Comparison of ENCODE assay signal across 20 cellular contexts in genomic region chr3:541328-541727, GRCh38.
"Had no signal": no experiment of that assay in that cellular context is flagged by ENCODE, and none has a peak within 500 bp of the region (broad histone marks: within the 10 kb centered on the region; RNA-seq: fewer than 3 reads in every experiment).

No MANE protein-coding gene starts in this region.

- H3K36me3 ChIP-seq: heart right ventricle, lower lobe of right lung, neutrophil, thoracic aorta, upper lobe of left lung had no signal

- H3K27me3 ChIP-seq: body of pancreas, neutrophil, upper lobe of left lung had no signal

- H3K4me1 ChIP-seq: body of pancreas, heart right ventricle, lower lobe of right lung, upper lobe of left lung had no signal

- H3K4me3 ChIP-seq: body of pancreas, heart right ventricle, lower lobe of right lung, thoracic aorta, upper lobe of left lung had no signal

- DNase-seq: activated gamma-delta T cell treated with Interleukin-2 at 50 U/mL for 16 hours; activated T-cell treated with anti-CD3 and anti-CD28 coated beads, Interleukin-2, amount 50 U/mL, for 1 hour; anterior cingulate cortex; body of pancreas; dermis blood vessel endothelial cell; effector CD8-positive, alpha-beta T cell; erythroblast; foreskin fibroblast; heart right ventricle; left colon; lower lobe of right lung; naive thymus-derived CD4-positive, alpha-beta T cell; stimulated activated CD4-positive, alpha-beta T cell treated with anti-CD3 and anti-CD28 coated beads, Interleukin-2, amount 100 ng/mL, for 48 hours; stimulated activated CD8-positive, alpha-beta memory T cell treated with anti-CD3 and anti-CD28 coated beads, Interleukin-4, amount 100 ng/mL, for 48 hours; stimulated activated naive B cell treated with anti-CD40 and anti-IgM and Interleukin-4, amounts not matched to agents 10 μg/mL and 1 μg/mL and 100 μg/mL, for 72 hours; T-helper 9 cell; upper lobe of left lung had no signal

- H3K9me3 ChIP-seq: body of pancreas, lower lobe of right lung, neutrophil, thoracic aorta, upper lobe of left lung had no signal

- ATAC-seq: body of pancreas; heart right ventricle; left colon; lower lobe of right lung; naive thymus-derived CD4-positive, alpha-beta T cell; stimulated activated naive B cell treated with anti-CD40 and anti-IgM and Interleukin-4, amounts not matched to agents 10 μg/mL and 1 μg/mL and 100 μg/mL, for 72 hours; WTC11 had no signal

- H3K27ac ChIP-seq: body of pancreas, heart right ventricle, lower lobe of right lung, neutrophil, thoracic aorta, upper lobe of left lung had no signal
